ENCODE assay signal across 8 cellular contexts in genomic region chr10:89644967-89645741, GRCh38. TPM values are rescaled to one million over a fixed set of nuclear protein-coding genes. Genes with fewer than 3 reads are reported as not detected.
DNase-seq lines count a peak whose midpoint lies in the region; ATAC-seq and TF ChIP-seq lines count a peak whose summit lies in the region.

Gene PANK1 (minus strand): TSS chr10:89645242. CDS start chr10:89644891, 351 bp downstream.

- TF ChIP-seq CTCF in gastroesophageal sphincter (IDR thresholded peaks at IDR 0.05) (no peak), neutrophil (IDR thresholded peaks at IDR 0.05) (no peak)

- H2AFZ ChIP-seq in GM23248 = peak within 1 kb of the TSS; percentile 94

- in situ Hi-C loops in GM23248 (cut with MboI) = no loop called here

- TF ChIP-seq EP300 in gastroesophageal sphincter (IDR thresholded peaks at IDR 0.05) = no peak

- H3K27ac ChIP-seq in GM23248 (peak within 1 kb of the TSS; percentile 80), gastroesophageal sphincter (peak within 1 kb of the TSS; percentile 83 to 95 (median 93)), neutrophil (no peak within 1 kb of the TSS), temporal lobe (ENCODE audit: low read depth, low read length) (peak within 1 kb of the TSS; percentile 54)

- no peaks in the 10 kb centered on the region for H3K36me3 ChIP-seq in ES-I3 (ENCODE audit: insufficient read depth, low read length)
- H3K36me3 ChIP-seq in GM23248 (ENCODE audit: low read depth) = no peaks in the 10 kb centered on the region
- no peaks in the 10 kb centered on the region for H3K36me3 ChIP-seq in gastroesophageal sphincter
- no peaks in the 10 kb centered on the region for H3K36me3 ChIP-seq in neutrophil

- H4K20me1 ChIP-seq in GM23248 (ENCODE audit: insufficient read depth) = no peaks in the 10 kb centered on the region

- H3K4me1 ChIP-seq in ES-I3 (ENCODE audit: insufficient read depth, low read length) (peaks cover 6% of the 10 kb centered on the region; the same call in 1 of the 2 replicates), GM23248 (ENCODE audit: insufficient read depth) (peaks cover 13% of the 10 kb centered on the region; the same call in 1 of the 2 replicates), gastroesophageal sphincter (peaks cover 0 to 22% (median 9%) of the 10 kb centered on the region in 3 donors), neutrophil (ENCODE audit: control insufficient read depth in 1 of 2, insufficient read depth in 1 of 2, low read depth in 1 of 2, low read length in 1 of 2) (peaks cover 17 to 24% of the 10 kb centered on the region in 2 experiments)

- H3K4me2 ChIP-seq in GM23248 (ENCODE audit: unreplicated experiment) = peak within 1 kb of the TSS; percentile 98

- WGBS in GM23248 (ENCODE audit: low coverage in 1 of 2, low lambda C conversion rate in 2 of 2, missing lambda C conversion rate in 2 of 2), 2 experiments = 1% methylated on average over 31 to 55 of the region's 56 CpGs
- 0% methylated on average over 1 to 2 of the region's 56 CpGs for WGBS in gastroesophageal sphincter (ENCODE audit: low coverage in 1 of 2), 2 donors

- peaks cover 31% of the 10 kb centered on the region for H3K79me2 ChIP-seq in GM23248 (ENCODE audit: insufficient read depth)

- peaks cover 7% of the 10 kb centered on the region; the same call in 1 of the 2 replicates for H3F3A ChIP-seq in GM23248 (ENCODE audit: insufficient read depth)

- peak; percentile 59 for ATAC-seq in gastroesophageal sphincter

- H3K4me3 ChIP-seq in GM23248 = peak within 1 kb of the TSS; percentile 83
- peak within 1 kb of the TSS; percentile 74 to 90 for H3K4me3 ChIP-seq in gastroesophageal sphincter
- H3K4me3 ChIP-seq in neutrophil (ENCODE audit: low read depth in 1 of 2, low read length in 1 of 2) = peak within 1 kb of the TSS; percentile 55 to 60

- DNase-seq in GM23248 (peak; percentile 87), Kasumi-1 (lab: John Stamatoyannopoulos, UW) (peak; percentile 87 to 88), SHP77 treated with DMSO at 0.1 percent for 48 hours (lab: John Stamatoyannopoulos, UW) (peak; percentile 34)
- DNase-seq in activated naive CD4-positive, alpha-beta T cell treated with Interleukin-2 at 50 U/mL for 16 hours = peak; percentile 79

- H3K27me3 ChIP-seq in GM23248 (replicated peaks; ENCODE audit: insufficient read depth) = no peaks in the 10 kb centered on the region
- no peaks in the 10 kb centered on the region for H3K27me3 ChIP-seq in gastroesophageal sphincter
- peaks cover 50% of the 10 kb centered on the region for H3K27me3 ChIP-seq in neutrophil

- H3K9me3 ChIP-seq in ES-I3 (ENCODE audit: control insufficient read depth, insufficient read depth, low read length) = no peaks in the 10 kb centered on the region
- no peaks in the 10 kb centered on the region for H3K9me3 ChIP-seq in GM23248 (ENCODE audit: low read depth)
- no peaks in the 10 kb centered on the region for H3K9me3 ChIP-seq in gastroesophageal sphincter
- no peaks in the 10 kb centered on the region for H3K9me3 ChIP-seq in neutrophil

- TF ChIP-seq POLR2A in gastroesophageal sphincter (IDR thresholded peaks at IDR 0.05) = peak in 1 of 2 donors; percentile 15

- H3K9ac ChIP-seq in ES-I3 (ENCODE audit: low read depth, low read length) (peak within 1 kb of the TSS; percentile 77), GM23248 (peak within 1 kb of the TSS; percentile 83)

- no peaks in the 10 kb centered on the region for H3K9me2 ChIP-seq in GM23248 (ENCODE audit: insufficient read depth)

RNA-seq across cellular contexts. Expression of gene PANK1, which starts in this region (rescaled TPM):
- total RNA-seq in GM23248 (2014; rRNA removed; shearing (Covaris generic)) = 3.6 and 4.6 TPM in 2 replicates
- polyA plus RNA-seq in GM23248 (2016; fragmentation: Nextera tagmentation; extraction: Ambion mirVana) = 2.1 and 3.3 TPM in 2 replicates
- total RNA-seq in gastroesophageal sphincter (1 to 10 TPM; 3.6 to 4.9 (median 4.1) TPM), temporal lobe (27.8 TPM)

Comparison
In these comparisons a context has a peak if more than half of its experiments do, and no peak if none do; other contexts are left out.
1. DNase-seq: peak in every context shown above with its lines; median percentile 88 in Kasumi-1; 87 in GM23248; 79 in activated naive CD4-positive, alpha-beta T cell treated with Interleukin-2 at 50 U/mL for 16 hours; 34 in SHP77 treated with DMSO at 0.1 percent for 48 hours.